Comparison of ENCODE assay signal across 8 cellular contexts in the genomic region with DNA sequence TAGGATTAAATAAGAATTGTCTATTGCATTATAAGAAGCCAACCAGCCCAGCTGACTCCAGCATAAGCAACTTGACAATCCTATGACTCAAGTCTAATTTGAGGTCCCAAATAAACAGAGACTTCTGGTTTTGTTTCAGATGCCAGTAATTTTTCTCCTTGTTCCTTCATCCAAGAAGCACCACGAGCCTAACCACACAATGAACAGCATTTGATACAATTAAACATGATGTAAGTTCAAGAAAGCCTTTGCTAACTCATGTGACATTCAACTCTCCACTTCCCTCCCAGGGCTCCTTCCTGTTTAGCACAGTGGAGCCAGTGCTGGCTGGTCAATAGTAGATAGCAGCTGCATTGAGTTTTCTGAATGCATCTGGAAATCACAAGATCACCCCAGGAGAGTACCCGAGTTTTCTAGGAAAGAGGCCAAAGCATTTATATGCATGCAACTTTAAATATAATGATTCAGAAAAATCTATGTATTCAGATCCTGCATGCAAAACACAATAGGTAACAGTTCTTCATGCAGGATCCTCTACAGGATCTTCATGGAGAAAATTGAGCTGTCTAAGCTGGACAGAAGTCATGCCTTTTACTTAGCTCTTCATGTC.
DNase-seq lines count a peak whose midpoint lies in the region; ATAC-seq and TF ChIP-seq lines count a peak whose summit lies in the region.

No MANE protein-coding gene starts in this region.

- POLR2A ChIA-PET in PC-9 (lab: Charles Lee; ENCODE audit: unreplicated experiment) = no interaction called here

- no peaks in the 10 kb centered on the region for H3F3A ChIP-seq in PC-9 (ENCODE audit: insufficient read depth, low read depth)

- no peaks in the 10 kb centered on the region for H3K36me3 ChIP-seq in PC-9 (ENCODE audit: low read depth)

- H3K9me3 Mint-ChIP-seq in stimulated activated memory B cell treated with anti-CD40 and anti-IgM and Interleukin-4, amounts not matched to agents 10 μg/mL and 1 μg/mL and 100 μg/mL, for 72 hours = no peaks in the 10 kb centered on the region

- peaks cover 31% of the 10 kb centered on the region for H3K36me3 Mint-ChIP-seq in stimulated activated memory B cell treated with anti-CD40 and anti-IgM and Interleukin-4, amounts not matched to agents 10 μg/mL and 1 μg/mL and 100 μg/mL, for 72 hours

- DNase-seq in HCEC 1CT (peak; percentile 82), SKM-1 treated with dmso at 0.1 percent for 144 hours (lab: John Stamatoyannopoulos, UW; ENCODE audit: unreplicated experiment) (peak; percentile 59), head of caudate nucleus (peak in 34 of 42 donors; percentile 8 to 75 (median 44)), PC-9 (no peak)

- peak overlapping the region; percentile 71 for H3K27ac Mint-ChIP-seq in stimulated activated memory B cell treated with anti-CD40 and anti-IgM and Interleukin-4, amounts not matched to agents 10 μg/mL and 1 μg/mL and 100 μg/mL, for 72 hours

- intact Hi-C loops in head of caudate nucleus (cut with DNase I) (no loop called here), PC-9 (cut with micrococcal nuclease; ENCODE audit: unreplicated experiment) (no loop called here)

- peak; percentile 77 for ATAC-seq in stimulated activated memory B cell treated with anti-CD40 and anti-IgM and Interleukin-4, amounts not matched to agents 10 μg/mL and 1 μg/mL and 100 μg/mL, for 72 hours
- ATAC-seq in GM18498 (IDR thresholded peaks at IDR 0.05; ENCODE audit: unreplicated experiment) (no peak), GM19467 (IDR thresholded peaks at IDR 0.05; ENCODE audit: unreplicated experiment) (no peak), GM18909 (IDR thresholded peaks at IDR 0.05; ENCODE audit: poor library complexity, unreplicated experiment) (no peak)

- H3K9me2 ChIP-seq in PC-9 (ENCODE audit: insufficient read depth) = no peaks in the 10 kb centered on the region

- H3K4me1 ChIP-seq in PC-9 (replicated peaks; ENCODE audit: insufficient read depth) = no peaks in the 10 kb centered on the region

- H4K20me1 ChIP-seq in PC-9 (ENCODE audit: insufficient read depth) = no peaks in the 10 kb centered on the region

- peaks cover 49% of the 10 kb centered on the region for H3K4me1 Mint-ChIP-seq in stimulated activated memory B cell treated with anti-CD40 and anti-IgM and Interleukin-4, amounts not matched to agents 10 μg/mL and 1 μg/mL and 100 μg/mL, for 72 hours

- CTCF ChIA-PET in PC-9 (lab: Charles Lee) = no interaction called here

- no peaks in the 10 kb centered on the region for H3K79me2 ChIP-seq in PC-9 (ENCODE audit: low read depth)

- no peak overlapping the region for H2AFZ ChIP-seq in PC-9

- H3K4me3 Mint-ChIP-seq in stimulated activated memory B cell treated with anti-CD40 and anti-IgM and Interleukin-4, amounts not matched to agents 10 μg/mL and 1 μg/mL and 100 μg/mL, for 72 hours = no peak overlapping the region

- H3K27me3 Mint-ChIP-seq in stimulated activated memory B cell treated with anti-CD40 and anti-IgM and Interleukin-4, amounts not matched to agents 10 μg/mL and 1 μg/mL and 100 μg/mL, for 72 hours = no peaks in the 10 kb centered on the region

- no peak overlapping the region for H3K27ac ChIP-seq in PC-9

- no peak for TF ChIP-seq CTCF in PC-9 (conservative IDR thresholded peaks at IDR 0.05)

- no peak overlapping the region for H3K4me2 ChIP-seq in PC-9

- no TSS peak for BruUV-seq in PC-9 (replicated peaks; lab: Mats Ljungman, UMichigan)

- H3K27me3 ChIP-seq in PC-9 (ENCODE audit: insufficient read depth, low read depth) = no peaks in the 10 kb centered on the region

- H3K9me3 ChIP-seq in PC-9 (ENCODE audit: insufficient read depth, low read depth) = no peaks in the 10 kb centered on the region

- no peak overlapping the region for H3K4me3 ChIP-seq in PC-9

Comparison
In these comparisons a context has a peak if more than half of its experiments do, and no peak if none do; other contexts are left out.
1. DNase-seq: peak in HCEC 1CT (single experiment), SKM-1 treated with dmso at 0.1 percent for 144 hours (single experiment) and head of caudate nucleus (34 of 42); none in PC-9 (0 of 2).